Comparison of ENCODE assay signal across 8 cellular contexts in genomic region chr9:128191406-128192046, GRCh38. TPM values are rescaled to one million over a fixed set of nuclear protein-coding genes. Genes with fewer than 3 reads are reported as not detected.
A peak's percentile ranks its signal among the peaks of the same experiment; 100 is the strongest.
DNase-seq lines count a peak whose midpoint lies in the region; ATAC-seq, FAIRE-seq and TF ChIP-seq lines count a peak whose summit lies in the region.

Gene CIZ1 (minus strand): TSS chr9:128191572. CDS start chr9:128190857, 715 bp downstream.

- TF ChIP-seq CTCF in fibroblast of mammary gland (conservative IDR thresholded peaks at IDR 0.05; ENCODE audit: control insufficient read depth, insufficient read depth, low read depth, low read length) (peak; percentile 29), nephron (IDR thresholded peaks at IDR 0.05; ENCODE audit: unreplicated experiment in 3 of 3) (peak; percentile 84 to 88 (median 85))

- no peaks in the 10 kb centered on the region for H3K9me3 ChIP-seq in CD4-positive, alpha-beta memory T cell (ENCODE audit: control insufficient read depth in 1 of 2, low read length in 2 of 2)

- peak; percentile 91 for ATAC-seq in GM19324 (IDR thresholded peaks at IDR 0.05; ENCODE audit: low FRiP score, unreplicated experiment)
- ATAC-seq in stimulated activated naive CD8-positive, alpha-beta T cell treated with anti-CD3 and anti-CD28 coated beads, Interleukin-15, amount 100 ng/mL, for 72 hours = peak; percentile 97

- H3K27ac ChIP-seq in CD4-positive, alpha-beta memory T cell (ENCODE audit: low read depth, low read length) = peak within 1 kb of the TSS; percentile 80

- H3K27ac Mint-ChIP-seq in CD4-positive, alpha-beta memory T cell = peak within 1 kb of the TSS; percentile 76 to 97 (median 90)
- H3K27ac Mint-ChIP-seq in activated T-helper 1 cell treated with anti-CD3 and anti-CD28 coated beads, Interleukin-12 subunit alpha, Interleukin-12 subunit beta, Interleukin-2, Interleukin-4 antibody, amounts not matched to agents 30 ng/mL and 10 ng/mL and 1 ng/mL, durations not matched to agents 14 hours and 24 hours and 36 hours = peak within 1 kb of the TSS; percentile 96
- peak within 1 kb of the TSS; percentile 94 to 98 (median 97) for H3K27ac Mint-ChIP-seq in nephron
- H3K27ac Mint-ChIP-seq in stimulated activated naive CD8-positive, alpha-beta T cell treated with anti-CD3 and anti-CD28 coated beads, Interleukin-15, amount 100 ng/mL, for 72 hours = peak within 1 kb of the TSS; percentile 91 to 96

- H3K27me3 ChIP-seq in CD4-positive, alpha-beta memory T cell (ENCODE audit: insufficient read depth, low read length) = no peaks in the 10 kb centered on the region

- H3K27me3 Mint-ChIP-seq in CD4-positive, alpha-beta memory T cell = no peaks in the 10 kb centered on the region
- no peaks in the 10 kb centered on the region for H3K27me3 Mint-ChIP-seq in activated T-helper 1 cell treated with anti-CD3 and anti-CD28 coated beads, Interleukin-12 subunit alpha, Interleukin-12 subunit beta, Interleukin-2, Interleukin-4 antibody, amounts not matched to agents 30 ng/mL and 10 ng/mL and 1 ng/mL, durations not matched to agents 14 hours and 24 hours and 36 hours (ENCODE audit: insufficient read depth)
- no peaks in the 10 kb centered on the region for H3K27me3 Mint-ChIP-seq in nephron (ENCODE audit: low read depth)
- H3K27me3 Mint-ChIP-seq in stimulated activated naive CD8-positive, alpha-beta T cell treated with anti-CD3 and anti-CD28 coated beads, Interleukin-15, amount 100 ng/mL, for 72 hours = peaks cover 10% of the 10 kb centered on the region

- H3K4me3 ChIP-seq in CD4-positive, alpha-beta memory T cell (ENCODE audit: low read length in 2 of 2) = peak within 1 kb of the TSS; percentile 81 to 82
- H3K4me3 ChIP-seq in fibroblast of mammary gland (ENCODE audit: control insufficient read depth, low read depth, low read length) = peak within 1 kb of the TSS; percentile 79

- peaks cover 14 to 35% (median 27%) of the 10 kb centered on the region in 4 donors for H3K4me1 Mint-ChIP-seq in CD4-positive, alpha-beta memory T cell
- peaks cover 23% of the 10 kb centered on the region for H3K4me1 Mint-ChIP-seq in activated T-helper 1 cell treated with anti-CD3 and anti-CD28 coated beads, Interleukin-12 subunit alpha, Interleukin-12 subunit beta, Interleukin-2, Interleukin-4 antibody, amounts not matched to agents 30 ng/mL and 10 ng/mL and 1 ng/mL, durations not matched to agents 14 hours and 24 hours and 36 hours (ENCODE audit: low read depth)
- H3K4me1 Mint-ChIP-seq in nephron = peaks cover 9% of the 10 kb centered on the region
- peaks cover 60% of the 10 kb centered on the region for H3K4me1 Mint-ChIP-seq in stimulated activated naive CD8-positive, alpha-beta T cell treated with anti-CD3 and anti-CD28 coated beads, Interleukin-15, amount 100 ng/mL, for 72 hours

- intact Hi-C loops in CD4-positive, alpha-beta memory T cell (cut with micrococcal nuclease) = loop anchor here (1.0 kb wide), 3 partner anchors 12 to 63 kb away; partner anchors contain the start of genes BBLN and DNM1
- intact Hi-C loops in activated T-helper 1 cell treated with anti-CD3 and anti-CD28 coated beads, Interleukin-12 subunit alpha, Interleukin-12 subunit beta, Interleukin-2, Interleukin-4 antibody, amounts not matched to agents 30 ng/mL and 10 ng/mL and 1 ng/mL, durations not matched to agents 14 hours and 24 hours and 36 hours (cut with micrococcal nuclease) = loop anchor here (1.0 to 5.0 kb wide), 7 partner anchors 12 to 150 kb away; partner anchors contain the start of genes BBLN, COQ4, DNM1 and NAIF1

- peaks cover 22% of the 10 kb centered on the region for H3K4me1 ChIP-seq in CD4-positive, alpha-beta memory T cell (ENCODE audit: insufficient read depth, low read length)

- H3K4me3 Mint-ChIP-seq in CD4-positive, alpha-beta memory T cell = peak within 1 kb of the TSS; percentile 88 to 98 (median 94)
- H3K4me3 Mint-ChIP-seq in activated T-helper 1 cell treated with anti-CD3 and anti-CD28 coated beads, Interleukin-12 subunit alpha, Interleukin-12 subunit beta, Interleukin-2, Interleukin-4 antibody, amounts not matched to agents 30 ng/mL and 10 ng/mL and 1 ng/mL, durations not matched to agents 14 hours and 24 hours and 36 hours = peak within 1 kb of the TSS; percentile 98
- peak within 1 kb of the TSS; percentile 95 to 100 (median 100) for H3K4me3 Mint-ChIP-seq in nephron
- peak within 1 kb of the TSS; percentile 94 to 96 for H3K4me3 Mint-ChIP-seq in stimulated activated naive CD8-positive, alpha-beta T cell treated with anti-CD3 and anti-CD28 coated beads, Interleukin-15, amount 100 ng/mL, for 72 hours

- peaks cover 16 to 24% of the 10 kb centered on the region in 2 donors for H3K36me3 Mint-ChIP-seq in CD4-positive, alpha-beta memory T cell
- H3K36me3 Mint-ChIP-seq in activated T-helper 1 cell treated with anti-CD3 and anti-CD28 coated beads, Interleukin-12 subunit alpha, Interleukin-12 subunit beta, Interleukin-2, Interleukin-4 antibody, amounts not matched to agents 30 ng/mL and 10 ng/mL and 1 ng/mL, durations not matched to agents 14 hours and 24 hours and 36 hours (ENCODE audit: low read depth) = peaks cover 20% of the 10 kb centered on the region
- peaks cover 27% of the 10 kb centered on the region for H3K36me3 Mint-ChIP-seq in nephron (ENCODE audit: low read depth)

- no peak for FAIRE-seq in RCC 7860 (lab: Jason Lieb, UNC)

- DNase-seq in CD4-positive, alpha-beta memory T cell = peak; percentile 61 to 77 (median 70)
- DNase-seq in HK-2 (ENCODE audit: unreplicated experiment) = peak; percentile 78
- peak; percentile 38 for DNase-seq in RCC 7860 (ENCODE audit: low spot score)
- DNase-seq in activated T-helper 1 cell treated with anti-CD3 and anti-CD28 coated beads, Interleukin-12 subunit alpha, Interleukin-12 subunit beta, Interleukin-2, Interleukin-4 antibody, amounts not matched to agents 30 ng/mL and 10 ng/mL and 1 ng/mL, durations not matched to agents 14 hours and 24 hours and 36 hours (ENCODE audit: low spot score) = peak; percentile 69
- peak; percentile 65 for DNase-seq in fibroblast of mammary gland (ENCODE audit: low read depth)
- DNase-seq in stimulated activated naive CD8-positive, alpha-beta T cell treated with anti-CD3 and anti-CD28 coated beads, Interleukin-15, amount 100 ng/mL, for 72 hours = peak; percentile 81 to 86

- H3K36me3 ChIP-seq in CD4-positive, alpha-beta memory T cell (ENCODE audit: insufficient read depth, low read length) = peaks cover 15% of the 10 kb centered on the region

- peaks cover 0 to 3% (median 0%) of the 10 kb centered on the region in 8 donors for H3K9me3 Mint-ChIP-seq in CD4-positive, alpha-beta memory T cell
- no peaks in the 10 kb centered on the region for H3K9me3 Mint-ChIP-seq in activated T-helper 1 cell treated with anti-CD3 and anti-CD28 coated beads, Interleukin-12 subunit alpha, Interleukin-12 subunit beta, Interleukin-2, Interleukin-4 antibody, amounts not matched to agents 30 ng/mL and 10 ng/mL and 1 ng/mL, durations not matched to agents 14 hours and 24 hours and 36 hours
- no peaks in the 10 kb centered on the region for H3K9me3 Mint-ChIP-seq in nephron
- no peaks in the 10 kb centered on the region for H3K9me3 Mint-ChIP-seq in stimulated activated naive CD8-positive, alpha-beta T cell treated with anti-CD3 and anti-CD28 coated beads, Interleukin-15, amount 100 ng/mL, for 72 hours

- POLR2A ChIA-PET in CD4-positive, alpha-beta memory T cell (lab: Charles Lee; ENCODE audit: partially characterized antibody) = interaction anchor here (0.8 to 1.7 kb wide), 7 partner anchors 10 to 179 kb away, joined by 3 to 21 read pairs (median 4); partner anchors contain the start of genes BBLN, GOLGA2, SWI5 and URM1

- CTCF ChIA-PET in CD4-positive, alpha-beta memory T cell (lab: Charles Lee; ENCODE audit: partially characterized antibody) = interaction anchor here (1.2 to 2.1 kb wide), 7 partner anchors 8 to 59 kb away, joined by 3 to 10 read pairs (median 5); no protein-coding TSS in a partner anchor

RNA-seq across cellular contexts. Expression of gene CIZ1, which starts in this region (rescaled TPM):
- total RNA-seq in CD4-positive, alpha-beta memory T cell = 100 to 1,000 TPM; 156 to 165 TPM
- polyA plus RNA-seq in CD4-positive, alpha-beta memory T cell = 10 to 100 TPM in 1 of 2 donors, 1 to 10 TPM in 1; 3.1 to 38.9 TPM
- total RNA-seq in activated T-helper 1 cell treated with anti-CD3 and anti-CD28 coated beads, Interleukin-12 subunit alpha, Interleukin-12 subunit beta, Interleukin-2, Interleukin-4 antibody, amounts not matched to agents 30 ng/mL and 10 ng/mL and 1 ng/mL, durations not matched to agents 14 hours and 24 hours and 36 hours = 154 and 158 TPM in 2 replicates

Comparison
In these comparisons a context has a peak if more than half of its experiments do, and no peak if none do; other contexts are left out.
1. Peak in every context shown above with its lines: DNase-seq, ATAC-seq, H3K4me3 ChIP-seq and H3K27ac ChIP-seq.